Comparison of ENCODE assay signal across 1 cellular context in genomic region chr21:16116798-16117197, GRCh38.
TF ChIP-seq lines count a peak whose summit lies in the region.

No MANE protein-coding gene starts in this region.

TF ChIP-seq in HepG2, 621 proteins besides CTCF, POLR2A, EP300 and RAD21:
- TF ChIP-seq ARID5B (CRISPR knock-in tag; IDR thresholded peaks at IDR 0.05) (no peak), MAX (IDR thresholded peaks at IDR 0.05) (no peak), DNMT3B (CRISPR knock-in tag; conservative IDR thresholded peaks at IDR 0.05) (no peak), ZBTB7A (CRISPR knock-in tag; IDR thresholded peaks at IDR 0.05) (no peak), ZBTB4 (CRISPR knock-in tag; IDR thresholded peaks at IDR 0.05; ENCODE audit: borderline replicate concordance) (no peak), ZNF446 (CRISPR knock-in tag; IDR thresholded peaks at IDR 0.05) (no peak), ZNF660 (CRISPR knock-in tag; IDR thresholded peaks at IDR 0.05; ENCODE audit: borderline replicate concordance, low read depth) (no peak), ETV5 (CRISPR knock-in tag; IDR thresholded peaks at IDR 0.05; ENCODE audit: borderline replicate concordance) (no peak), HNRNPL (IDR thresholded peaks at IDR 0.05; ENCODE audit: low read depth, low read length) (no peak), ASH2L (IDR thresholded peaks at IDR 0.05; ENCODE audit: insufficient read length, low read depth, low read length) (no peak), ZNF329 (CRISPR knock-in tag; IDR thresholded peaks at IDR 0.05; ENCODE audit: low read depth) (no peak), PAF1 (CRISPR knock-in tag; IDR thresholded peaks at IDR 0.05) (no peak), E2F5 (CRISPR knock-in tag; conservative IDR thresholded peaks at IDR 0.05) (no peak), ZNF224 (CRISPR knock-in tag; IDR thresholded peaks at IDR 0.05) (no peak), SNRNP70 (IDR thresholded peaks at IDR 0.05; ENCODE audit: low read depth, low read length) (no peak), ZBTB26 (CRISPR knock-in tag; IDR thresholded peaks at IDR 0.05; ENCODE audit: borderline replicate concordance) (no peak)
- TF ChIP-seq, protein P1, sequence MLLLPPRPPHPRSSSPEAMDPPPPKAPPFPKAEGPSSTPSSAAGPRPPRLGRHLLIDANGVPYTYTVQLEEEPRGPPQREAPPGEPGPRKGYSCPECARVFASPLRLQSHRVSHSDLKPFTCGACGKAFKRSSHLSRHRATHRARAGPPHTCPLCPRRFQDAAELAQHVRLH (CRISPR knock-in tag; IDR thresholded peaks at IDR 0.05; ENCODE audit: borderline replicate concordance, low read depth) = no peak
